1 cellular context compared by ENCODE assay signal in genomic region chr5:114402206-114402605, GRCh38.
TF ChIP-seq lines count a peak whose summit lies in the region.

No MANE protein-coding gene starts in this region.

TF ChIP-seq in GM12878, 131 proteins besides CTCF, POLR2A, EP300 and RAD21 (continued from another document):
- TF ChIP-seq E4F1 (IDR thresholded peaks at IDR 0.05; ENCODE audit: borderline replicate concordance, partially characterized antibody) (no peak), MTA3 (IDR thresholded peaks at IDR 0.05; ENCODE audit: borderline replicate concordance, low read length) (no peak), CBFB (IDR thresholded peaks at IDR 0.05; ENCODE audit: low read depth) (no peak), ZBTB4 (CRISPR knock-in tag; IDR thresholded peaks at IDR 0.05) (no peak), ZNF24 (IDR thresholded peaks at IDR 0.05) (no peak), USF2 (IDR thresholded peaks at IDR 0.05; ENCODE audit: borderline replicate concordance, low read depth, low read length) (no peak), IKZF1 (conservative IDR thresholded peaks at IDR 0.05) (no peak), MEF2B (IDR thresholded peaks at IDR 0.05; ENCODE audit: partially characterized antibody, poor library complexity, severe bottlenecking) (no peak), E2F8 (IDR thresholded peaks at IDR 0.05; ENCODE audit: low read depth, partially characterized antibody) (no peak), KAT2A (conservative IDR thresholded peaks at IDR 0.05; ENCODE audit: control insufficient read depth, low read depth, low read length) (no peak), CBX3 (IDR thresholded peaks at IDR 0.05; ENCODE audit: borderline replicate concordance, low read depth) (no peak), CREM (IDR thresholded peaks at IDR 0.05; ENCODE audit: low read depth) (no peak), CREB1 (IDR thresholded peaks at IDR 0.05; ENCODE audit: low read depth) (no peak), ZBTB11 (CRISPR knock-in tag; IDR thresholded peaks at IDR 0.05) (no peak)
